ENCODE assay signal across 8 cellular contexts in genomic region chr1:201282931-201283829, GRCh38. TPM values are rescaled to one million over a fixed set of nuclear protein-coding genes. Genes with fewer than 3 reads are reported as not detected.
DNase-seq lines count a peak whose midpoint lies in the region; ATAC-seq, FAIRE-seq and TF ChIP-seq lines count a peak whose summit lies in the region.

Gene PKP1, plus strand, starts transcription at chr1:201283506. Its CDS starts 197 bp downstream, at chr1:201283703.

- peak within 1 kb of the TSS; percentile 91 for H3K27ac ChIP-seq in keratinocyte (ENCODE audit: control insufficient read depth, insufficient read depth, low read length)

- TF ChIP-seq CTCF in keratinocyte (optimal IDR thresholded peaks at IDR 0.05 in 1 of 3, IDR thresholded peaks at IDR 0.05 in 1 of 3, conservative IDR thresholded peaks at IDR 0.05 in 1 of 3; ENCODE audit: extremely low read depth in 1 of 3, insufficient read depth in 2 of 3, low read length in 3 of 3), result no peak

- no peaks in the 10 kb centered on the region for H4K20me1 ChIP-seq in keratinocyte (ENCODE audit: control insufficient read depth, extremely low read depth, insufficient read depth, low read length)

- FAIRE-seq in keratinocyte (lab: Jason Lieb, UNC), result peak; percentile 65

- no peaks in the 10 kb centered on the region for H3K9me3 Mint-ChIP-seq in stimulated activated memory B cell treated with anti-CD40 and anti-IgM and Interleukin-4, amounts not matched to agents 10 μg/mL and 1 μg/mL and 100 μg/mL, for 72 hours

- H3K36me3 ChIP-seq in adipocyte (ENCODE audit: control insufficient read depth, insufficient read depth, low read length, severe bottlenecking) (no peaks in the 10 kb centered on the region), keratinocyte (ENCODE audit: control insufficient read depth in 2 of 2, extremely low read depth in 1 of 2, insufficient read depth in 2 of 2, low read length in 2 of 2) (peaks cover 9 to 18% of the 10 kb centered on the region in 2 experiments)

- peaks cover 7% of the 10 kb centered on the region for H3K4me1 Mint-ChIP-seq in stimulated activated memory B cell treated with anti-CD40 and anti-IgM and Interleukin-4, amounts not matched to agents 10 μg/mL and 1 μg/mL and 100 μg/mL, for 72 hours

- H3K4me3 Mint-ChIP-seq in stimulated activated memory B cell treated with anti-CD40 and anti-IgM and Interleukin-4, amounts not matched to agents 10 μg/mL and 1 μg/mL and 100 μg/mL, for 72 hours, result peak within 1 kb of the TSS; percentile 57

- peak; percentile 18 for ATAC-seq in stimulated activated memory B cell treated with anti-CD40 and anti-IgM and Interleukin-4, amounts not matched to agents 10 μg/mL and 1 μg/mL and 100 μg/mL, for 72 hours
- no peak for ATAC-seq in HG03025 (IDR thresholded peaks at IDR 0.05; ENCODE audit: low FRiP score, unreplicated experiment)

- peak within 1 kb of the TSS; percentile 30 for H3K4me3 ChIP-seq in adipocyte (ENCODE audit: low read length)
- peak within 1 kb of the TSS; percentile 86 to 92 (median 91) for H3K4me3 ChIP-seq in keratinocyte (ENCODE audit: control insufficient read depth in 2 of 3, extremely low read depth in 1 of 3, insufficient read depth in 2 of 3, low read depth in 1 of 3, low read length in 3 of 3)

- H3K4me2 ChIP-seq in keratinocyte (ENCODE audit: control insufficient read depth, extremely low read depth, insufficient read depth, low read depth, low read length), result peak within 1 kb of the TSS; percentile 87

- H3K79me2 ChIP-seq in keratinocyte (ENCODE audit: control insufficient read depth, insufficient read depth, low read length), result peaks cover 53% of the 10 kb centered on the region

- no peak within 1 kb of the TSS for H3K27ac Mint-ChIP-seq in stimulated activated memory B cell treated with anti-CD40 and anti-IgM and Interleukin-4, amounts not matched to agents 10 μg/mL and 1 μg/mL and 100 μg/mL, for 72 hours

- peaks cover 2% of the 10 kb centered on the region for H3K9me1 ChIP-seq in keratinocyte (ENCODE audit: control insufficient read depth, extremely low read depth, insufficient read depth, low read length)

- peaks cover 3% of the 10 kb centered on the region for H3K4me1 ChIP-seq in adipocyte (ENCODE audit: control insufficient read depth, insufficient read depth, low read length)
- peaks cover 35% of the 10 kb centered on the region for H3K4me1 ChIP-seq in keratinocyte (ENCODE audit: control insufficient read depth, extremely low read depth, insufficient read depth, low read length)

- H3K9me3 ChIP-seq in adipocyte (ENCODE audit: control insufficient read depth, low read length), result no peaks in the 10 kb centered on the region
- H3K9me3 ChIP-seq in keratinocyte (ENCODE audit: control insufficient read depth, low read depth, low read length), result no peaks in the 10 kb centered on the region

- dilution Hi-C loops in keratinocyte (cut with MboI; ENCODE audit: extremely low pct_ligation_motif_present, low sequenced_read_pairs), result no loop called here

- H3K27me3 Mint-ChIP-seq in stimulated activated memory B cell treated with anti-CD40 and anti-IgM and Interleukin-4, amounts not matched to agents 10 μg/mL and 1 μg/mL and 100 μg/mL, for 72 hours, result peaks cover 62% of the 10 kb centered on the region

- DNase-seq in M059J (ENCODE audit: low read depth) (peak; percentile 29), adipocyte (ENCODE audit: low read depth) (peak; percentile 65), keratinocyte (ENCODE audit: low read depth, low spot score) (no peak), NCI-H2196 (lab: John Stamatoyannopoulos, UW; ENCODE audit: unreplicated experiment) (no peak), NCI-H187 (lab: John Stamatoyannopoulos, UW) (no peak)
- DNase-seq in effector CD8-positive, alpha-beta T cell (lab: John Stamatoyannopoulos, UW), result no peak

- H3K36me3 Mint-ChIP-seq in stimulated activated memory B cell treated with anti-CD40 and anti-IgM and Interleukin-4, amounts not matched to agents 10 μg/mL and 1 μg/mL and 100 μg/mL, for 72 hours, result no peaks in the 10 kb centered on the region

- H3K27me3 ChIP-seq in adipocyte (replicated peaks; ENCODE audit: control insufficient read depth, insufficient read depth, low read length), result peaks cover 58% of the 10 kb centered on the region
- H3K27me3 ChIP-seq in keratinocyte (ENCODE audit: control insufficient read depth, extremely low read depth, insufficient read depth, low read length), result no peaks in the 10 kb centered on the region

- H2AFZ ChIP-seq in keratinocyte (ENCODE audit: control insufficient read depth, low read length), result peak within 1 kb of the TSS; percentile 31

- H3K9ac ChIP-seq in adipocyte (ENCODE audit: low read length), result no peak within 1 kb of the TSS
- peak within 1 kb of the TSS; percentile 97 for H3K9ac ChIP-seq in keratinocyte (ENCODE audit: control insufficient read depth, extremely low read depth, insufficient read depth, low read length)

RNA-seq across cellular contexts. Expression of gene PKP1, which starts in this region (rescaled TPM):
- 0.15 TPM in 1 of 2 replicates, not detected in the other for total RNA-seq in M059J (2014; rRNA removed; shearing (Covaris generic))
- 163 to 301 TPM (median 169 TPM) in 3 replicates for polyA plus RNA-seq in keratinocyte
- 262 TPM for polyA plus RNA-seq in keratinocyte (2011; ENCODE audit: low read depth)
- polyA plus RNA-seq in keratinocyte (2011; cell fraction: cytosol; rRNA removed), result 168 and 222 TPM in 2 replicates
- polyA plus RNA-seq in keratinocyte (2011; cell fraction: nucleus; rRNA removed), result 418 and 503 TPM in 2 replicates
- polyA plus RNA-seq in keratinocyte (2012; ENCODE audit: low replicate concordance), result 160 and 587 TPM in 2 replicates
- 263 to 433 TPM (median 366 TPM) in 3 replicates for polyA minus RNA-seq in keratinocyte
- polyA minus RNA-seq in keratinocyte (2011; cell fraction: cytosol; rRNA and poly(A)+ RNA removed), result 238 TPM
- polyA minus RNA-seq in keratinocyte (2011; cell fraction: nucleus; rRNA and poly(A)+ RNA removed), result 239 and 304 TPM in 2 replicates

Comparison
In these comparisons a context has a peak if more than half of its experiments do, and no peak if none do; other contexts are left out.
1. Peak in DNase-seq in M059J; RNA of the gene not detected or under 1 TPM.